Comparison of ENCODE assay signal across 19 cellular contexts in genomic region chr19:5364674-5365073, GRCh38. TPM values are rescaled to one million over a fixed set of nuclear protein-coding genes. Genes with fewer than 3 reads are reported as not detected.
DNase-seq lines count a peak whose midpoint lies in the region; ATAC-seq and TF ChIP-seq lines count a peak whose summit lies in the region.
"Had no signal": no experiment of that assay in that cellular context is flagged by ENCODE, and none has a peak within 500 bp of the region (broad histone marks: within the 10 kb centered on the region; RNA-seq: fewer than 3 reads in every experiment).

No MANE protein-coding gene starts in this region.

- POLR2A ChIA-PET in WTC11 (lab: Charles Lee) = interaction anchor here (0.7 kb wide), 1 partner anchor 150 kb away, joined by 7 read pairs; no protein-coding TSS in a partner anchor
- POLR2A ChIA-PET in activated CD8-positive, alpha-beta T cell treated with anti-CD3 and anti-CD28 coated beads for 36 hours (lab: Charles Lee) = no interaction called here

- no peaks in the 10 kb centered on the region for H3K36me3 Mint-ChIP-seq in WTC11
- H3K36me3 Mint-ChIP-seq in activated T-helper 2 cell treated with anti-CD3 and anti-CD28 coated beads, Interferon-gamma antibody, Interleukin-2, Interleukin-4, amounts not matched to agents 10 μg/mL and 5 μg/mL and 100 μg/mL, durations not matched to agents 14 hours and 24 hours and 36 hours (ENCODE audit: low read depth) = no peaks in the 10 kb centered on the region
- H3K36me3 Mint-ChIP-seq in activated CD8-positive, alpha-beta T cell treated with anti-CD3 and anti-CD28 coated beads for 36 hours (ENCODE audit: low read depth) = no peaks in the 10 kb centered on the region
- H3K36me3 Mint-ChIP-seq: CD14-positive monocyte had no signal

- H3K36me3 ChIP-seq in H7 (replicated peaks; ENCODE audit: control insufficient read depth, insufficient read depth, low read length) = no peaks in the 10 kb centered on the region

- no peak overlapping the region for H3K4me3 ChIP-seq in H7 (ENCODE audit: insufficient read depth, low read depth, low read length)

- no peak overlapping the region for H3K27ac Mint-ChIP-seq in WTC11
- no peak overlapping the region for H3K27ac Mint-ChIP-seq in activated T-helper 2 cell treated with anti-CD3 and anti-CD28 coated beads, Interferon-gamma antibody, Interleukin-2, Interleukin-4, amounts not matched to agents 10 μg/mL and 5 μg/mL and 100 μg/mL, durations not matched to agents 14 hours and 24 hours and 36 hours
- H3K27ac Mint-ChIP-seq in activated CD8-positive, alpha-beta T cell treated with anti-CD3 and anti-CD28 coated beads for 36 hours = no peak overlapping the region
- H3K27ac Mint-ChIP-seq: CD14-positive monocyte; T-helper 1 cell treated with Interleukin-12 subunit alpha and Interleukin-12 subunit beta and Interleukin-4 antibody, amounts not matched to agents 30 μg/mL and 1 μg/mL, for 36 hours had no signal

- peaks cover 3% of the 10 kb centered on the region for H3K4me1 Mint-ChIP-seq in WTC11
- H3K4me1 Mint-ChIP-seq in activated T-helper 2 cell treated with anti-CD3 and anti-CD28 coated beads, Interferon-gamma antibody, Interleukin-2, Interleukin-4, amounts not matched to agents 10 μg/mL and 5 μg/mL and 100 μg/mL, durations not matched to agents 14 hours and 24 hours and 36 hours (ENCODE audit: low read depth) = no peaks in the 10 kb centered on the region
- H3K4me1 Mint-ChIP-seq in activated CD8-positive, alpha-beta T cell treated with anti-CD3 and anti-CD28 coated beads for 36 hours (ENCODE audit: low read depth) = no peaks in the 10 kb centered on the region
- H3K4me1 Mint-ChIP-seq: CD14-positive monocyte had no signal

- no peaks in the 10 kb centered on the region; the same call in 1 of the 2 replicates for H3K27me3 Mint-ChIP-seq in WTC11 (ENCODE audit: low read depth)
- no peaks in the 10 kb centered on the region for H3K27me3 Mint-ChIP-seq in activated T-helper 2 cell treated with anti-CD3 and anti-CD28 coated beads, Interferon-gamma antibody, Interleukin-2, Interleukin-4, amounts not matched to agents 10 μg/mL and 5 μg/mL and 100 μg/mL, durations not matched to agents 14 hours and 24 hours and 36 hours (ENCODE audit: low read depth)
- H3K27me3 Mint-ChIP-seq in activated CD8-positive, alpha-beta T cell treated with anti-CD3 and anti-CD28 coated beads for 36 hours = peaks cover 8% of the 10 kb centered on the region

- H3K27me3 ChIP-seq in H7 (ENCODE audit: control insufficient read depth, insufficient read depth, low read length) = peaks cover 1% of the 10 kb centered on the region; the same call in 1 of the 2 replicates

- no peak for TF ChIP-seq CTCF in WTC11 (IDR thresholded peaks at IDR 0.05)
- TF ChIP-seq CTCF in activated CD8-positive, alpha-beta T cell treated with anti-CD3 and anti-CD28 coated beads for 36 hours (IDR thresholded peaks at IDR 0.05) = no peak

- DNase-seq in DMS79 treated with DMSO at 0.1 percent for 48 hours (lab: John Stamatoyannopoulos, UW) = peak; percentile 4
- DNase-seq in DMS79 (lab: John Stamatoyannopoulos, UW) = no peak
- peak; percentile 93 for DNase-seq in H7
- DNase-seq in WTC11 (ENCODE audit: low spot score) = peak; percentile 63
- DNase-seq in iPS-NIHi11 (ENCODE audit: low spot score) = peak; percentile 89
- DNase-seq in activated T-helper 2 cell treated with anti-CD3 and anti-CD28 coated beads, Interferon-gamma antibody, Interleukin-2, Interleukin-4, amounts not matched to agents 10 μg/mL and 5 μg/mL and 100 μg/mL, durations not matched to agents 14 hours and 24 hours and 36 hours (ENCODE audit: low spot score) = no peak
- no peak for DNase-seq in NCI-H2081 treated with DMSO at 0.1 percent for 48 hours (lab: John Stamatoyannopoulos, UW)
- no peak for DNase-seq in activated CD8-positive, alpha-beta T cell treated with anti-CD3 and anti-CD28 coated beads for 36 hours
- DNase-seq: 8988T, Caco-2, DMS53, NCI-H1105, NCI-H1694 treated with DMSO at 0.1 percent for 48 hours, NCI-H2171, NCI-H774, RPMI8226, SHP77 treated with DMSO at 0.1 percent for 48 hours had no signal

- no peak overlapping the region for H3K4me3 Mint-ChIP-seq in WTC11
- H3K4me3 Mint-ChIP-seq in activated T-helper 2 cell treated with anti-CD3 and anti-CD28 coated beads, Interferon-gamma antibody, Interleukin-2, Interleukin-4, amounts not matched to agents 10 μg/mL and 5 μg/mL and 100 μg/mL, durations not matched to agents 14 hours and 24 hours and 36 hours (ENCODE audit: low read depth) = no peak overlapping the region
- H3K4me3 Mint-ChIP-seq in activated CD8-positive, alpha-beta T cell treated with anti-CD3 and anti-CD28 coated beads for 36 hours = no peak overlapping the region
- H3K4me3 Mint-ChIP-seq: CD14-positive monocyte; T-helper 1 cell treated with Interleukin-12 subunit alpha and Interleukin-12 subunit beta and Interleukin-4 antibody, amounts not matched to agents 30 μg/mL and 1 μg/mL, for 36 hours had no signal

- no peaks in the 10 kb centered on the region for H3K9me3 Mint-ChIP-seq in WTC11
- no peaks in the 10 kb centered on the region for H3K9me3 Mint-ChIP-seq in activated T-helper 2 cell treated with anti-CD3 and anti-CD28 coated beads, Interferon-gamma antibody, Interleukin-2, Interleukin-4, amounts not matched to agents 10 μg/mL and 5 μg/mL and 100 μg/mL, durations not matched to agents 14 hours and 24 hours and 36 hours
- H3K9me3 Mint-ChIP-seq in activated CD8-positive, alpha-beta T cell treated with anti-CD3 and anti-CD28 coated beads for 36 hours = no peaks in the 10 kb centered on the region
- H3K9me3 Mint-ChIP-seq: T-helper 1 cell treated with Interleukin-12 subunit alpha and Interleukin-12 subunit beta and Interleukin-4 antibody, amounts not matched to agents 30 μg/mL and 1 μg/mL, for 36 hours had no signal

- intact Hi-C loops in activated T-helper 2 cell treated with anti-CD3 and anti-CD28 coated beads, Interferon-gamma antibody, Interleukin-2, Interleukin-4, amounts not matched to agents 10 μg/mL and 5 μg/mL and 100 μg/mL, durations not matched to agents 14 hours and 24 hours and 36 hours (cut with micrococcal nuclease) = no loop called here
- intact Hi-C loops in activated CD8-positive, alpha-beta T cell treated with anti-CD3 and anti-CD28 coated beads for 36 hours (cut with micrococcal nuclease) = no loop called here

- ATAC-seq in WTC11 = peak; percentile 99
- no peak for ATAC-seq in activated CD8-positive, alpha-beta T cell treated with anti-CD3 and anti-CD28 coated beads for 36 hours

- CTCF ChIA-PET in WTC11 (lab: Charles Lee) = interaction anchor here (0.9 to 1.5 kb wide), 13 partner anchors 11 to 216 kb away, joined by 3 to 9 read pairs (median 3); partner anchors contain the start of gene TINCR
- CTCF ChIA-PET in activated CD8-positive, alpha-beta T cell treated with anti-CD3 and anti-CD28 coated beads for 36 hours (lab: Charles Lee) = no interaction called here

TF ChIP-seq in WTC11, 78 proteins besides CTCF, POLR2A, EP300 and RAD21:
- TF ChIP-seq ZNF423 (CRISPR knock-in tag; IDR thresholded peaks at IDR 0.05) (no peak), OVOL2 (CRISPR knock-in tag; IDR thresholded peaks at IDR 0.05; ENCODE audit: borderline replicate concordance) (no peak), AR (CRISPR knock-in tag; IDR thresholded peaks at IDR 0.05) (no peak), ZNF416 (CRISPR knock-in tag; IDR thresholded peaks at IDR 0.05) (no peak), ATF3 (CRISPR knock-in tag; conservative IDR thresholded peaks at IDR 0.05) (no peak), KAT7 (CRISPR knock-in tag; IDR thresholded peaks at IDR 0.05; ENCODE audit: borderline replicate concordance) (no peak), SP1 (CRISPR knock-in tag; conservative IDR thresholded peaks at IDR 0.05) (peak; percentile 34; the same call in 1 of the 2 replicates)

RNA-seq across cellular contexts. Expression of gene PTPRS, which starts 24.1 kb away (rescaled TPM):
- 130 and 156 TPM in 2 replicates for total RNA-seq in H7 (2014; rRNA removed; shearing (Covaris generic))
- total RNA-seq in WTC11 (2021) = 201 to 253 TPM (median 244 TPM) in 3 replicates
- 0.21 and 0.32 TPM in 2 replicates for total RNA-seq in activated T-helper 2 cell treated with anti-CD3 and anti-CD28 coated beads, Interferon-gamma antibody, Interleukin-2, Interleukin-4, amounts not matched to agents 10 μg/mL and 5 μg/mL and 100 μg/mL, durations not matched to agents 14 hours and 24 hours and 36 hours
- total RNA-seq in activated CD8-positive, alpha-beta T cell treated with anti-CD3 and anti-CD28 coated beads for 36 hours = 1 to 10 TPM; 2.6 to 2.8 TPM

Comparison
In these comparisons a context has a peak if more than half of its experiments do, and no peak if none do; other contexts are left out.
1. DNase-seq: peak in DMS79 treated with DMSO at 0.1 percent for 48 hours (single experiment), H7 (single experiment), WTC11 (single experiment) and iPS-NIHi11 (single experiment); none in DMS79 (single experiment), activated T-helper 2 cell treated with anti-CD3 and anti-CD28 coated beads, Interferon-gamma antibody, Interleukin-2, Interleukin-4, amounts not matched to agents 10 μg/mL and 5 μg/mL and 100 μg/mL, durations not matched to agents 14 hours and 24 hours and 36 hours (single experiment), NCI-H2081 treated with DMSO at 0.1 percent for 48 hours (single experiment) and activated CD8-positive, alpha-beta T cell treated with anti-CD3 and anti-CD28 coated beads for 36 hours (single experiment).
2. RNA of gene PTPRS, which starts 24.1 kb away (total RNA-seq): 201 to 253 TPM in WTC11 and 130 to 156 TPM in H7; 2.6 to 2.8 TPM in activated CD8-positive, alpha-beta T cell treated with anti-CD3 and anti-CD28 coated beads for 36 hours and 0.21 to 0.32 TPM in activated T-helper 2 cell treated with anti-CD3 and anti-CD28 coated beads, Interferon-gamma antibody, Interleukin-2, Interleukin-4, amounts not matched to agents 10 μg/mL and 5 μg/mL and 100 μg/mL, durations not matched to agents 14 hours and 24 hours and 36 hours; every median in the first group is over 10 times any median in the second.